17 cellular contexts compared by ENCODE assay signal in the genomic region with DNA sequence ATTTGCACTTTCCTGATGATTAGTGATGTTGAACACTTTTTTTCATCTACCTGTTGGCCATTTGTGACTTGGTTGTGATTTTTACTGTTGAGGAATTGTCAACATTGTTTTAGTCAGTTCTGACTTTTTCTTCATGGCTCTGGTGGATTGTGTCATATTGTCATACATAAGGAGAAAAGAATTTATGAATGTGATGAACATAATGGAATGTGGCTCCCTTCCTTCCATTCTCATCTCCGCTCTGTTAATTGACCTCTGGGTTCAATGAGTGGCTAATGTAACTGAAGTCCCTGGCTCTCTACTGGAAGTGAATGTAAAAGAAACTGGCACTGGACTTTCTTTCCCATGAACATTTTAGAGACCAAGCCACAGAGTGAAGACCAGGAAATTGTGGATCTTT. TPM values are rescaled to one million over a fixed set of nuclear protein-coding genes. Genes with fewer than 3 reads are reported as not detected.
DNase-seq lines count a peak whose midpoint lies in the region; TF ChIP-seq lines count a peak whose summit lies in the region.
"Had no signal": no experiment of that assay in that cellular context is flagged by ENCODE, and none has a peak within 500 bp of the region (broad histone marks: within the 10 kb centered on the region; RNA-seq: fewer than 3 reads in every experiment).

No MANE protein-coding gene starts in this region.

- no peak overlapping the region for H3K4me3 ChIP-seq in brain microvascular endothelial cell (ENCODE audit: low read depth, low read length)
- no peak overlapping the region for H3K4me3 ChIP-seq in BE2C (ENCODE audit: low read depth, low read length)
- H3K4me3 ChIP-seq: gastroesophageal sphincter, left lung, mucosa of descending colon, SJCRH30, thoracic aorta had no signal

- in situ Hi-C loops in brain microvascular endothelial cell (cut with HindIII; ENCODE audit: low pct_ligation_motif_present, low sequenced_read_pairs) = no loop called here

- H3K27ac ChIP-seq in brain microvascular endothelial cell = peak overlapping the region; percentile 67
- H3K27ac ChIP-seq: gastroesophageal sphincter, KMS-11, left lung, SJCRH30, thoracic aorta had no signal

- H3K4me1 ChIP-seq in BE2C = no peaks in the 10 kb centered on the region
- H3K4me1 ChIP-seq: gastroesophageal sphincter, SJCRH30 had no signal

- TF ChIP-seq CTCF in brain microvascular endothelial cell (IDR thresholded peaks at IDR 0.05; ENCODE audit: low read depth, low read length, missing control alignments) = no peak
- no peak for TF ChIP-seq CTCF in BE2C (IDR thresholded peaks at IDR 0.05; ENCODE audit: low read depth, low read length)

- peak; percentile 8 for DNase-seq in AG08396 (ENCODE audit: low spot score)
- peak; percentile 31 for DNase-seq in HT1080 (ENCODE audit: low read depth)
- peak; percentile 62 for DNase-seq in brain microvascular endothelial cell
- peak; percentile 53 for DNase-seq in hepatic stellate cell (ENCODE audit: low spot score)
- no peak for DNase-seq in ureter (ENCODE audit: low spot score)
- DNase-seq in SW480 (ENCODE audit: low spot score) = no peak
- no peak for DNase-seq in BE2C
- no peak for DNase-seq in HuH-7.5 (ENCODE audit: low spot score)
- DNase-seq: activated CD8-positive, alpha-beta memory T cell treated with anti-CD3 and anti-CD28 coated beads, Interleukin-2, amount 50 U/mL, for 4 hours; activated gamma-delta T cell; left lung; mucosa of descending colon; NCI-H1105; SJCRH30 had no signal

- no peaks in the 10 kb centered on the region for H3K36me3 ChIP-seq in brain microvascular endothelial cell (replicated peaks)
- H3K36me3 ChIP-seq in BE2C = peaks cover 2% of the 10 kb centered on the region; the same call in 1 of the 2 replicates
- H3K36me3 ChIP-seq: gastroesophageal sphincter, left lung, SJCRH30, thoracic aorta had no signal

- H3K9me3 ChIP-seq in BE2C = no peaks in the 10 kb centered on the region
- H3K9me3 ChIP-seq: gastroesophageal sphincter, left lung, mucosa of descending colon, thoracic aorta had no signal

- no peaks in the 10 kb centered on the region for H3K27me3 ChIP-seq in brain microvascular endothelial cell (replicated peaks)
- no peaks in the 10 kb centered on the region for H3K27me3 ChIP-seq in BE2C
- H3K27me3 ChIP-seq: gastroesophageal sphincter, left lung, SJCRH30 had no signal

RNA-seq across cellular contexts. Expression of gene KIAA1958, which starts 49.2 kb away (rescaled TPM):
- total RNA-seq in HT1080 (2014; rRNA removed; shearing (Covaris generic)) = 2.3 and 3.5 TPM in 2 replicates
- polyA plus RNA-seq in HT1080 (2015; cell fraction: cytosol; rRNA removed) = 2.7 and 3.1 TPM in 2 replicates
- 2.0 and 3.7 TPM in 2 replicates for polyA plus RNA-seq in HT1080 (2015; cell fraction: nucleus; rRNA removed)
- total RNA-seq in ureter = 12.2 TPM
- 4.4 TPM for polyA plus RNA-seq in BE2C (2012; ENCODE audit: insufficient read depth, insufficient read length, low read depth)

Comparison
In these comparisons a context has a peak if more than half of its experiments do, and no peak if none do; other contexts are left out.
1. DNase-seq: peak in AG08396 (single experiment), HT1080 (single experiment), brain microvascular endothelial cell (single experiment) and hepatic stellate cell (single experiment); none in ureter (single experiment), SW480 (single experiment), BE2C (single experiment) and HuH-7.5 (single experiment).